ENCODE assay signal across 8 cellular contexts in the genomic region with DNA sequence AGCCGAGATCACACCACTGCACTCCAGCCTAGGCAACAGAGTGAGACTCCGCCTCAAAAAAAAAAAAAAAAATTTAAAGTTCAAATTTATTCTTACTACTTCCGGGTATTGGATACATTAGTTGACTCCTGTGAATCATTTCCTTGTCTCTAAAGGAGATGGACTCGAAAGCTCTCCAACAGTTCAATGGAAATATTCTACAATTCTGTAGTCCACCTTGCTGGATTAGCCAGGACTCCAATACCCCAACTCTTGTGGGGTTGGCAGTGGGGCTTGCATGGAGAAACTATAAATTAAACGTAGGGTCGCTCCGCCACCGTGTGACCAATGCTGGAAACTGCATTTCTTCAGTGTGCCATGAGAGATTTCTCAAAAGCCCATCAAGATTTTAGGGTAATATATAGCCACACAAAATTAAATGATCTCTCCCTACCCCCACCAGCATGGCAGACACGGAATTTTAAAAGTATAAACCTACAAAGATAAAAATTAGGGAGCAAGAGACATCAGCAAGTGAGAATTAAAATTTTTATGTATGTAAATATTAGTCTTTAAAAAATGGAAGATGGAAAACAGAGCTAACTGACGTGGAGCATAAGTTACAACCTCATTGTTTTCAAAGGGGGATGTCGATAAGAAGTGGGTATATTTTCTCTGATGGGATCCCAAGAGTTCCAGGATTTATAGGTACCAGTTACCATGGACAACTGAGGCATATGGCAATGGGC. TPM values are rescaled to one million over a fixed set of nuclear protein-coding genes. Genes with fewer than 3 reads are reported as not detected.
DNase-seq lines count a peak whose midpoint lies in the region; ATAC-seq and TF ChIP-seq lines count a peak whose summit lies in the region.

No MANE protein-coding gene starts in this region.

- no peaks in the 10 kb centered on the region for H3K9me3 ChIP-seq in CD4-positive, alpha-beta T cell (ENCODE audit: control insufficient read depth, low read length)
- no peaks in the 10 kb centered on the region for H3K9me3 ChIP-seq in OCI-LY3 (ENCODE audit: insufficient read depth, low read length)
- no peaks in the 10 kb centered on the region for H3K9me3 ChIP-seq in neural cell (ENCODE audit: low read length)

- no peaks in the 10 kb centered on the region for H3K36me3 Mint-ChIP-seq in CD4-positive, alpha-beta T cell (ENCODE audit: low read depth)
- no peaks in the 10 kb centered on the region for H3K36me3 Mint-ChIP-seq in activated T-cell treated with anti-CD3 and anti-CD28 coated beads, Interleukin-2, amount 50 U/mL, for 24 hours (ENCODE audit: low read depth)

- H3K9me2 ChIP-seq in neural cell (ENCODE audit: insufficient read depth, low read length), result no peaks in the 10 kb centered on the region

- peaks cover 10% of the 10 kb centered on the region for H3K27me3 ChIP-seq in CD4-positive, alpha-beta T cell (ENCODE audit: control insufficient read depth, insufficient read depth, low read length)
- H3K27me3 ChIP-seq in OCI-LY3 (ENCODE audit: low read depth, low read length) (no peaks in the 10 kb centered on the region), neural cell (ENCODE audit: insufficient read depth, low read depth, low read length) (no peaks in the 10 kb centered on the region)

- peaks cover 15% of the 10 kb centered on the region for H3K4me1 ChIP-seq in OCI-LY3 (ENCODE audit: low read length)

- H3K4me3 Mint-ChIP-seq in CD4-positive, alpha-beta T cell, result no peak overlapping the region
- H3K4me3 Mint-ChIP-seq in activated T-cell treated with anti-CD3 and anti-CD28 coated beads, Interleukin-2, amount 50 U/mL, for 24 hours, result no peak overlapping the region
- no peak overlapping the region for H3K4me3 Mint-ChIP-seq in stimulated activated naive CD8-positive, alpha-beta T cell treated with anti-CD3 and anti-CD28 coated beads, Interleukin-15, amount 100 ng/mL, for 72 hours

- H3K27ac Mint-ChIP-seq in CD4-positive, alpha-beta T cell, result no peak overlapping the region
- H3K27ac Mint-ChIP-seq in activated T-cell treated with anti-CD3 and anti-CD28 coated beads, Interleukin-2, amount 50 U/mL, for 24 hours, result no peak overlapping the region
- no peak overlapping the region for H3K27ac Mint-ChIP-seq in stimulated activated naive CD8-positive, alpha-beta T cell treated with anti-CD3 and anti-CD28 coated beads, Interleukin-15, amount 100 ng/mL, for 72 hours

- peak; percentile 90 for TF ChIP-seq RAD21 in neural cell (conservative IDR thresholded peaks at IDR 0.05)

- no peaks in the 10 kb centered on the region for H3F3A ChIP-seq in neural cell (ENCODE audit: insufficient read depth, low read length, poor library complexity, severe bottlenecking)

- H3K79me2 ChIP-seq in OCI-LY3 (ENCODE audit: low read length) (no peaks in the 10 kb centered on the region), neural cell (replicated peaks; ENCODE audit: insufficient read depth, low read length) (no peaks in the 10 kb centered on the region)

- intact Hi-C loops in CD4-positive, alpha-beta T cell (cut with DNase I, micrococcal nuclease), result loop anchor here (1.0 to 10.0 kb wide), 7 partner anchors 56 to 540 kb away; no protein-coding TSS in a partner anchor

- ATAC-seq in CD4-positive, alpha-beta T cell (ENCODE audit: poor library complexity), result peak; percentile 80
- peak; percentile 73 for ATAC-seq in stimulated activated naive CD8-positive, alpha-beta T cell treated with anti-CD3 and anti-CD28 coated beads, Interleukin-15, amount 100 ng/mL, for 72 hours
- no peak for ATAC-seq in GM21423 (IDR thresholded peaks at IDR 0.05; ENCODE audit: unreplicated experiment)

- TF ChIP-seq EP300 in neural cell (conservative IDR thresholded peaks at IDR 0.05; ENCODE audit: poor library complexity, severe bottlenecking), result no peak

- H3K36me3 ChIP-seq in OCI-LY3 (replicated peaks; ENCODE audit: low read depth, low read length), result no peaks in the 10 kb centered on the region
- H3K36me3 ChIP-seq in neural cell (ENCODE audit: insufficient read depth, low read length), result no peaks in the 10 kb centered on the region

- H4K20me1 ChIP-seq in OCI-LY3 (ENCODE audit: insufficient read depth, low read length) (no peaks in the 10 kb centered on the region), neural cell (ENCODE audit: insufficient read depth) (no peaks in the 10 kb centered on the region)

- H3K9ac ChIP-seq in OCI-LY3 (ENCODE audit: low read length) (peak overlapping the region; percentile 32), neural cell (ENCODE audit: low read length) (no peak overlapping the region)

- no peaks in the 10 kb centered on the region for H3K9me3 Mint-ChIP-seq in CD4-positive, alpha-beta T cell
- no peaks in the 10 kb centered on the region for H3K9me3 Mint-ChIP-seq in activated T-cell treated with anti-CD3 and anti-CD28 coated beads, Interleukin-2, amount 50 U/mL, for 24 hours
- H3K9me3 Mint-ChIP-seq in stimulated activated naive CD8-positive, alpha-beta T cell treated with anti-CD3 and anti-CD28 coated beads, Interleukin-15, amount 100 ng/mL, for 72 hours, result no peaks in the 10 kb centered on the region

- DNase-seq in CD4-positive, alpha-beta T cell, result peak; percentile 31 to 64 (median 48)
- DNase-seq in HK-2 (ENCODE audit: unreplicated experiment) (peak; percentile 37), fibroblast of peridontal ligament (ENCODE audit: extremely low read depth) (peak; percentile 72)
- DNase-seq in activated T-cell treated with anti-CD3 and anti-CD28 coated beads, Interleukin-2, amount 50 U/mL, for 24 hours, result peak; percentile 75
- peak; percentile 64 to 68 for DNase-seq in stimulated activated naive CD8-positive, alpha-beta T cell treated with anti-CD3 and anti-CD28 coated beads, Interleukin-15, amount 100 ng/mL, for 72 hours

- peak overlapping the region; percentile 66 for H3K4me2 ChIP-seq in OCI-LY3 (ENCODE audit: low read length)
- no peak overlapping the region for H3K4me2 ChIP-seq in neural cell (ENCODE audit: low read length)

- POLR2A ChIA-PET in CD4-positive, alpha-beta T cell (lab: Charles Lee), result interaction anchor here (0.6 to 0.7 kb wide), 2 partner anchors 25 to 40 kb away, joined by 3 to 5 read pairs; no protein-coding TSS in a partner anchor

- peak; percentile 76 for TF ChIP-seq CTCF in CD4-positive, alpha-beta T cell (IDR thresholded peaks at IDR 0.05)
- TF ChIP-seq CTCF in OCI-LY3 (IDR thresholded peaks at IDR 0.05; ENCODE audit: low read depth, low read length) (peak; percentile 91), neural cell (IDR thresholded peaks at IDR 0.05; ENCODE audit: poor library complexity, severe bottlenecking) (peak; percentile 90)

- H3K4me1 Mint-ChIP-seq in CD4-positive, alpha-beta T cell (ENCODE audit: low read depth), result no peaks in the 10 kb centered on the region
- H3K4me1 Mint-ChIP-seq in activated T-cell treated with anti-CD3 and anti-CD28 coated beads, Interleukin-2, amount 50 U/mL, for 24 hours (ENCODE audit: low read depth), result peaks cover 2% of the 10 kb centered on the region
- H3K4me1 Mint-ChIP-seq in stimulated activated naive CD8-positive, alpha-beta T cell treated with anti-CD3 and anti-CD28 coated beads, Interleukin-15, amount 100 ng/mL, for 72 hours, result peaks cover 5% of the 10 kb centered on the region

- CTCF ChIA-PET in CD4-positive, alpha-beta T cell (lab: Charles Lee), result interaction anchor here (0.7 to 1.6 kb wide), 5 partner anchors 15 to 194 kb away, joined by 3 to 11 read pairs (median 3); no protein-coding TSS in a partner anchor

- H3K4me3 ChIP-seq in OCI-LY3 (ENCODE audit: low read length) (peak overlapping the region; percentile 67), neural cell (ENCODE audit: low read length) (no peak overlapping the region)

- H3K27ac ChIP-seq in CD4-positive, alpha-beta T cell (ENCODE audit: low read depth, low read length), result no peak overlapping the region
- H3K27ac ChIP-seq in OCI-LY3 (ENCODE audit: low read length) (no peak overlapping the region), neural cell (ENCODE audit: low read length) (no peak overlapping the region)

- peak overlapping the region; percentile 75 for H2AFZ ChIP-seq in OCI-LY3 (ENCODE audit: low read depth, low read length)
- H2AFZ ChIP-seq in neural cell (ENCODE audit: low read depth, low read length), result no peak overlapping the region

- peaks cover 11% of the 10 kb centered on the region for H3K27me3 Mint-ChIP-seq in CD4-positive, alpha-beta T cell
- peaks cover 15% of the 10 kb centered on the region for H3K27me3 Mint-ChIP-seq in activated T-cell treated with anti-CD3 and anti-CD28 coated beads, Interleukin-2, amount 50 U/mL, for 24 hours
- H3K27me3 Mint-ChIP-seq in stimulated activated naive CD8-positive, alpha-beta T cell treated with anti-CD3 and anti-CD28 coated beads, Interleukin-15, amount 100 ng/mL, for 72 hours, result peaks cover 4% of the 10 kb centered on the region

TF ChIP-seq in neural cell, 6 proteins besides CTCF, POLR2A, EP300 and RAD21 (continues in another document):
- TF ChIP-seq MXI1 (conservative IDR thresholded peaks at IDR 0.05; ENCODE audit: poor library complexity, severe bottlenecking) (no peak), REST (IDR thresholded peaks at IDR 0.05; ENCODE audit: borderline replicate concordance) (no peak), EZH2 (IDR thresholded peaks at IDR 0.05; ENCODE audit: borderline replicate concordance, insufficient read depth, low read length, poor library complexity, severe bottlenecking) (no peak), TAF1 (IDR thresholded peaks at IDR 0.05; ENCODE audit: low read depth) (no peak), POLR2AphosphoS5 (IDR thresholded peaks at IDR 0.05) (no peak)

RNA-seq across cellular contexts. Expression of gene GAREM2, which starts 27.8 kb away (rescaled TPM):
- total RNA-seq in CD4-positive, alpha-beta T cell, result 1 to 10 TPM; 4.3 to 7.3 TPM
- polyA plus RNA-seq in neural cell, result 3.2 and 3.9 TPM in 2 replicates
- 6.8 and 7.8 TPM in 2 replicates for polyA minus RNA-seq in neural cell
